1 cellular context compared by ENCODE assay signal in the genomic region with DNA sequence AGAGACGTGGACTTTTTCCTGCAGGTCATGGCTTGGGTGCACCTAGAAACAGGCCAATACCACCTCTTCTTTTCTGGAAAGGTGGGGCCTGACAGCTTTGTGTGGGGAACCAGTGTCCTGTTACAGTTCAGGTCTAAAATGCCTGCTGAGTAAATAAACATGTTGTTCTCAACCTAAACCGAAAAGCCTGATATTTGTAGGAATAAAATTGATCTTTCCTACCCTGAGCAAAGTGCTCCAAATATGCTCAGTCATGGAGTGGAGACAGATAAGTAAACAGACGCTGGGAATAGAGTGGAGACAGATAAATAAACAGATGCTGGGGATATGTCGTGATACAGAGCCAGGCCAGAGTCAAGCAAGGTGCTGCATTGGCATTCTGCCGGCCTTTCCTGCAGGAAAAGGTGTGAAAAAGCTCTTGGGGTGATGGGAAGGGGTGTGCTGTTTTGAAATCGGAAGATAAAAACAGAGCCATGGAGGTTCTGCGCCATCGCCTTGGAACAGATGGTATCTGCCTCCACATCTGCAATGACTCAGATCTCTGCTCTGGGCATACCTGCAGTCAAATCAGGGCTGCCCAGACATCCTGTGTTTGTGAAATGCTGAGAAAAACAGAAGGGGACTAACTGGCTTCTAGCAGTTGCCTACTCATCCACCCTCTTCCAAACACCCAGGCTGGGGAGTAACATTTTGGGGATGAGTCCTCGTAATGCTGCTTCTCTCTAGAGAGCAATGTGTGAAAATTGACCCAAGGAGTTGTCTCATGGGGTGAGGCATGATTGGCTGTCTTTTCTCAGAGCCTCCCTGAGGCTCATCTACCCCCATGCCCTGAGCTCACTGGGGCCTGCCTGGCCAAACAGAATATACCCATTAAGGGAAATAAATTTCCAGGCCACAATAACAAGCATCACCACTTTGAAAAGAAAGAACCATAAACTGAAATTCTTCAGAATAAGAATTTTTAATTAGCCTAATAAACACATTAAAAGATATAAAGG.
TF ChIP-seq lines count a peak whose summit lies in the region.

No MANE protein-coding gene starts in this region.

TF ChIP-seq in HEK293T, 16 proteins besides CTCF, POLR2A, EP300 and RAD21 (continued from another document):
- TF ChIP-seq FOXK2 (IDR thresholded peaks at IDR 0.05) = no peak
- TF ChIP-seq FOXA1 (IDR thresholded peaks at IDR 0.05) = no peak
- no peak for TF ChIP-seq BHLHE40 (IDR thresholded peaks at IDR 0.05; ENCODE audit: borderline replicate concordance)
- no peak for TF ChIP-seq TARDBP (IDR thresholded peaks at IDR 0.05)
- no peak for TF ChIP-seq ARNT (IDR thresholded peaks at IDR 0.05)
- TF ChIP-seq HDGF (IDR thresholded peaks at IDR 0.05; ENCODE audit: borderline replicate concordance) = no peak
- TF ChIP-seq SUZ12 (IDR thresholded peaks at IDR 0.05) = no peak
- no peak for TF ChIP-seq NFRKB (IDR thresholded peaks at IDR 0.05)
- TF ChIP-seq LEF1 (IDR thresholded peaks at IDR 0.05; ENCODE audit: borderline replicate concordance) = no peak
- no peak for TF ChIP-seq ZNF384 (IDR thresholded peaks at IDR 0.05)
- TF ChIP-seq, protein P1, sequence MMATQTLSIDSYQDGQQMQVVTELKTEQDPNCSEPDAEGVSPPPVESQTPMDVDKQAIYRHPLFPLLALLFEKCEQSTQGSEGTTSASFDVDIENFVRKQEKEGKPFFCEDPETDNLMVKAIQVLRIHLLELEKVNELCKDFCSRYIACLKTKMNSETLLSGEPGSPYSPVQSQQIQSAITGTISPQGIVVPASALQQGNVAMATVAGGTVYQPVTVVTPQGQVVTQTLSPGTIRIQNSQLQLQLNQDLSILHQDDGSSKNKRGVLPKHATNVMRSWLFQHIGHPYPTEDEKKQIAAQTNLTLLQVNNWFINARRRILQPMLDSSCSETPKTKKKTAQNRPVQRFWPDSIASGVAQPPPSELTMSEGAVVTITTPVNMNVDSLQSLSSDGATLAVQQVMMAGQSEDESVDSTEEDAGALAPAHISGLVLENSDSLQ (IDR thresholded peaks at IDR 0.05) = no peak
TF ChIP-seq in HEK293T: peak in this region for 0.
